ENCODE assay signal across 11 cellular contexts in the genomic region with DNA sequence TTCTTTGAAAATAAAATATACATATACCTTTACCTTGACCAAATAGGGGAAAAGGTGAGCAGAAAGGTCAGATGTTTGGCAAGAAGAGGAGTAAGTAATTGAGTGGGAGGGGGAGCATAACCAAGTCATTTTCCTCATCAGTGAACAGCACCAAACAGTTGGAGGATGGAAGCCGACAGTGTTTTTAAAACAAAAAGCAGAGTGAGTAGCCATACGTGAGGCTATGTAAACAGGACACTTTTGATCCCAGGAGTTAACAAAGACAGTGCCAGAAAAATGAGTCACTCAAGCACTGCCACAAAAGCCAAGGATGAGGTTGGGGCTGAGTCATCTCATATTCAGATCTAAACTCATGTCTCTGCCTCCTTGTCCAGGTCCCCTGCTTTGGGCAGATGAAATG.
DNase-seq lines count a peak whose midpoint lies in the region; ATAC-seq, FAIRE-seq and TF ChIP-seq lines count a peak whose summit lies in the region.
"Had no signal": no experiment of that assay in that cellular context is flagged by ENCODE, and none has a peak within 500 bp of the region (broad histone marks: within the 10 kb centered on the region; RNA-seq: fewer than 3 reads in every experiment).

No MANE protein-coding gene starts in this region.

- TF ChIP-seq EP300 in GM12878 (IDR thresholded peaks at IDR 0.05; ENCODE audit: borderline replicate concordance in 1 of 2, control insufficient read depth in 1 of 2, low read depth in 2 of 2, low read length in 2 of 2) (no peak), sigmoid colon (IDR thresholded peaks at IDR 0.05) (no peak)

- H3K4me3 ChIP-seq in BJ (ENCODE audit: low read depth, low read length) (no peak overlapping the region), IMR-90 (ENCODE audit: insufficient read depth, low read depth, low read length) (no peak overlapping the region), GM12878 (no peak overlapping the region), sigmoid colon (no peak overlapping the region)
- H3K4me3 ChIP-seq: uterus had no signal

- no peak overlapping the region; the same call in 2 of the 3 replicates for H2BK15ac ChIP-seq in IMR-90 (ENCODE audit: low read depth, low read length)

- ATAC-seq in IMR-90 (ENCODE audit: low read depth) (peak; percentile 91), GM12878 (peak; percentile 59), HG03135 (IDR thresholded peaks at IDR 0.05; ENCODE audit: unreplicated experiment) (no peak), HG03565 (IDR thresholded peaks at IDR 0.05; ENCODE audit: unreplicated experiment) (no peak)

- DNase-seq in BJ (ENCODE audit: low read depth) = peak; percentile 73
- DNase-seq in IMR-90 = peak; percentile 99
- DNase-seq in GM12878 (ENCODE audit: low read depth, low spot score) = no peak
- peak; percentile 59 for DNase-seq in left kidney (ENCODE audit: low read depth, low spot score)
- DNase-seq in UCSD-AML1 (lab: John Stamatoyannopoulos, UW; ENCODE audit: unreplicated experiment) = no peak
- no peak for DNase-seq in sigmoid colon
- DNase-seq: cerebellar nuclear complex; stimulated activated CD4-positive, alpha-beta T cell treated with anti-CD3 and anti-CD28 coated beads, Interleukin-4, amount 100 ng/mL, for 1 hour; uterus had no signal

- H2BK5ac ChIP-seq in IMR-90 (ENCODE audit: low read depth, low read length, poor library complexity, severe bottlenecking) = peak overlapping the region; percentile 96

- H2AFZ ChIP-seq in IMR-90 (replicated peaks; ENCODE audit: low read length, poor library complexity) (no peak overlapping the region), GM12878 (ENCODE audit: control insufficient read depth, low read depth, low read length) (no peak overlapping the region)

- peaks cover 0 to 3% of the 10 kb centered on the region in 2 experiments; a peak in 1 of 4 replicates for H3K79me1 ChIP-seq in IMR-90 (ENCODE audit: low read depth in 1 of 2, low read length in 2 of 2)

- WGBS in IMR-90 (ENCODE audit: extremely low coverage in 2 of 2, insufficient read length in 1 of 2), 2 experiments = no CpG with 5 or more reads among the region's 2 CpGs
- WGBS in GM12878 (ENCODE audit: insufficient coverage, insufficient replicate concordance, low lambda C conversion rate, missing lambda C conversion rate) = 24% methylated on average over 2 of the region's 2 CpGs
- 27 to 35% methylated on average over 2 of the region's 2 CpGs for WGBS in sigmoid colon, 2 donors

- dilution Hi-C loops in IMR-90 (cut with HindIII; ENCODE audit: low sequenced_read_pairs, unreplicated experiment) = no loop called here

- intact Hi-C loops in IMR-90 (cut with micrococcal nuclease) (no loop called here), GM12878 (cut with micrococcal nuclease; ENCODE audit: unreplicated experiment) (no loop called here), sigmoid colon (cut with DNase I) (no loop called here)

- H3K4ac ChIP-seq in IMR-90 (ENCODE audit: low read depth, low read length) = peak overlapping the region; percentile 93; the same call in 1 of the 2 replicates

- H3K18ac ChIP-seq in IMR-90 (ENCODE audit: low read depth, low read length) = peak overlapping the region; percentile 22; the same call in 1 of the 2 replicates

- no TSS peak for BruUV-seq in IMR-90 (replicated peaks; lab: Mats Ljungman, UMichigan)
- no TSS peak for BruUV-seq in GM12878 (replicated peaks; lab: Mats Ljungman, UMichigan)

- H2BK120ac ChIP-seq in IMR-90 (ENCODE audit: low read depth, low read length) = peak overlapping the region; percentile 96

- RAD21 ChIA-PET in GM12878 (lab: Charles Lee; ENCODE audit: unreplicated experiment) = interaction anchor here (1.0 to 4.5 kb wide), 2 partner anchors 12 to 40 kb away, joined by 3 to 57 read pairs; no protein-coding TSS in a partner anchor

- no peaks in the 10 kb centered on the region for H3K27me3 ChIP-seq in BJ (ENCODE audit: control insufficient read depth, insufficient read depth, low read length)
- no peaks in the 10 kb centered on the region for H3K27me3 ChIP-seq in IMR-90 (ENCODE audit: control insufficient read depth, insufficient read depth, low read length)
- no peaks in the 10 kb centered on the region for H3K27me3 ChIP-seq in GM12878 (replicated peaks in 1 of 2; ENCODE audit: control insufficient read depth in 2 of 2, insufficient read depth in 2 of 2, low read length in 1 of 2)
- H3K27me3 ChIP-seq in sigmoid colon = no peaks in the 10 kb centered on the region
- H3K27me3 ChIP-seq: uterus had no signal

- H3K4me1 ChIP-seq in IMR-90 (ENCODE audit: control insufficient read depth, insufficient read depth, low read length) = peaks cover 7% of the 10 kb centered on the region
- no peaks in the 10 kb centered on the region for H3K4me1 ChIP-seq in GM12878 (ENCODE audit: control insufficient read depth, insufficient read depth, low read length)
- H3K4me1 ChIP-seq in sigmoid colon = peaks cover 0 to 15% (median 4%) of the 10 kb centered on the region in 4 donors
- H3K4me1 ChIP-seq: uterus had no signal

- H2AK5ac ChIP-seq in IMR-90 (ENCODE audit: low read depth, low read length) = no peak overlapping the region

- H4K8ac ChIP-seq in IMR-90 (ENCODE audit: low read depth in 2 of 2, low read length in 2 of 2) = peak overlapping the region in 1 of 2 experiments; percentile 78; a peak in 3 of 4 replicates

- H4K20me1 ChIP-seq in IMR-90 (ENCODE audit: insufficient read depth, low read length) = no peaks in the 10 kb centered on the region
- H4K20me1 ChIP-seq in GM12878 (ENCODE audit: control insufficient read depth, insufficient read depth) = no peaks in the 10 kb centered on the region

- no peak overlapping the region for H2AK9ac ChIP-seq in IMR-90 (replicated peaks; ENCODE audit: low read depth, low read length, poor library complexity)

- 0 out of 2 replicates have a peak overlapping the region, but pooled peaks have one; percentile 8 for H3K14ac ChIP-seq in IMR-90 (replicated peaks; ENCODE audit: low read depth, low read length)

- H3K36me3 ChIP-seq in BJ (ENCODE audit: control insufficient read depth, insufficient read depth, low read length) (no peaks in the 10 kb centered on the region), IMR-90 (ENCODE audit: control insufficient read depth, insufficient read depth, low read length) (no peaks in the 10 kb centered on the region), GM12878 (ENCODE audit: control insufficient read depth in 2 of 2, insufficient read depth in 2 of 2, low read length in 1 of 2) (no peaks in the 10 kb centered on the region), sigmoid colon (no peaks in the 10 kb centered on the region)

- no peak for TF ChIP-seq POLR2A in IMR-90 (IDR thresholded peaks at IDR 0.05; ENCODE audit: low read depth, low read length)
- no peak for TF ChIP-seq POLR2A in GM12878 (IDR thresholded peaks at IDR 0.05; ENCODE audit: low read depth, low read length)
- TF ChIP-seq POLR2A in sigmoid colon (IDR thresholded peaks at IDR 0.05) = no peak

- no peak for TF ChIP-seq CTCF in BJ (IDR thresholded peaks at IDR 0.05; ENCODE audit: insufficient read depth, low read depth, low read length)
- no peak for TF ChIP-seq CTCF in IMR-90 (conservative IDR thresholded peaks at IDR 0.05; ENCODE audit: low read depth, low read length)
- no peak for TF ChIP-seq CTCF in GM12878 (IDR thresholded peaks at IDR 0.05 in 2 of 3, conservative IDR thresholded peaks at IDR 0.05 in 1 of 3; ENCODE audit: control insufficient read depth in 2 of 3, extremely low read depth in 1 of 3, insufficient read depth in 1 of 3, low read depth in 3 of 3, low read length in 3 of 3)
- no peak for TF ChIP-seq CTCF in sigmoid colon (IDR thresholded peaks at IDR 0.05)

- FAIRE-seq in GM12878 (lab: Jason Lieb, UNC) = no peak

- CTCF ChIA-PET in BJ (lab: Yijun Ruan, JAX) = no interaction called here
- CTCF ChIA-PET in IMR-90 (lab: Yijun Ruan, JAX) = no interaction called here
- CTCF ChIA-PET in GM12878 (lab: Yijun Ruan, JAX) = interaction anchor here (4.1 to 5.5 kb wide), 2 partner anchors 11 to 47 kb away, joined by 25 to 41 read pairs; no protein-coding TSS in a partner anchor

- no peak; the same call in 1 of the 2 replicates for TF ChIP-seq RAD21 in IMR-90 (IDR thresholded peaks at IDR 0.05; ENCODE audit: low read length)
- no peak for TF ChIP-seq RAD21 in GM12878 (IDR thresholded peaks at IDR 0.05; ENCODE audit: insufficient read depth, low read depth, low read length)

- H3K9me1 ChIP-seq in IMR-90 (ENCODE audit: insufficient read depth, low read length) = no peaks in the 10 kb centered on the region

- no peaks in the 10 kb centered on the region for H3K79me2 ChIP-seq in GM12878 (ENCODE audit: control insufficient read depth, insufficient read depth, low read length)

- in situ Hi-C loops in IMR-90 (cut with MboI; ENCODE audit: low sequenced_read_pairs) (no loop called here), GM12878 (cut with MboI) (no loop called here)

- SMC1A ChIA-PET in GM12878 (lab: Charles Lee; ENCODE audit: uncharacterized antibody, unreplicated experiment) = interaction anchor here (1.0 to 5.6 kb wide), 3 partner anchors 12 to 46 kb away, joined by 5 to 71 read pairs (median 15); no protein-coding TSS in a partner anchor

- no peak overlapping the region for H4K5ac ChIP-seq in IMR-90 (ENCODE audit: low read depth, low read length)

- H3K9ac ChIP-seq in IMR-90 (ENCODE audit: low read depth, low read length) (no peak overlapping the region), GM12878 (ENCODE audit: control insufficient read depth, insufficient read depth, low read length) (no peak overlapping the region)

- no peak overlapping the region for H3K23ac ChIP-seq in IMR-90 (ENCODE audit: low read depth, low read length)

- peak overlapping the region; percentile 94 for H2BK20ac ChIP-seq in IMR-90 (ENCODE audit: low read depth, low read length)

- H3K4me2 ChIP-seq in IMR-90 (ENCODE audit: low read depth, low read length) = peak overlapping the region; percentile 4; the same call in 1 of the 2 replicates
- no peak overlapping the region for H3K4me2 ChIP-seq in GM12878 (ENCODE audit: control insufficient read depth, insufficient read depth)

- H3K27ac ChIP-seq in IMR-90 (ENCODE audit: insufficient read depth, low read length) (peak overlapping the region; percentile 6; the same call in 1 of the 2 replicates), GM12878 (ENCODE audit: control insufficient read depth, insufficient read depth) (no peak overlapping the region), sigmoid colon (peak overlapping the region in 1 of 4 donors; percentile 17)
- H3K27ac ChIP-seq: uterus had no signal

- peak overlapping the region; percentile 98 for H4K91ac ChIP-seq in IMR-90 (ENCODE audit: insufficient read depth, low read depth, low read length)

- H3K9me3 ChIP-seq in IMR-90 (ENCODE audit: control insufficient read depth, insufficient read depth, low read length) = no peaks in the 10 kb centered on the region
- H3K9me3 ChIP-seq in GM12878 (replicated peaks; ENCODE audit: control insufficient read depth, insufficient read depth, low read length) = no peaks in the 10 kb centered on the region
- H3K9me3 ChIP-seq in sigmoid colon = no peaks in the 10 kb centered on the region
- H3K9me3 ChIP-seq: uterus had no signal

- peak overlapping the region; percentile 71; the same call in 1 of the 2 replicates for H3K56ac ChIP-seq in IMR-90 (ENCODE audit: extremely low read depth, insufficient read depth, low read length)

- POLR2A ChIA-PET in BJ (lab: Charles Lee) (no interaction called here), IMR-90 (lab: Charles Lee; ENCODE audit: unreplicated experiment) (no interaction called here), GM12878 (lab: Charles Lee) (no interaction called here)

TF ChIP-seq in GM12878, 131 proteins besides CTCF, POLR2A, EP300 and RAD21 (continues in another document):
- no peak for TF ChIP-seq NBN (IDR thresholded peaks at IDR 0.05)
- peak; percentile 65 for TF ChIP-seq IKZF1 (conservative IDR thresholded peaks at IDR 0.05)

Comparison
In these comparisons a context has a peak if more than half of its experiments do, and no peak if none do; other contexts are left out.
1. DNase-seq: peak in BJ (single experiment), IMR-90 (single experiment) and left kidney (single experiment); none in GM12878 (single experiment), UCSD-AML1 (single experiment) and sigmoid colon (single experiment).
2. ATAC-seq: peak in IMR-90 (single experiment) and GM12878 (single experiment); none in HG03135 (single experiment) and HG03565 (single experiment).